ENCODE assay signal across 8 cellular contexts in genomic region chr6:24666616-24667377, GRCh38. TPM values are rescaled to one million over a fixed set of nuclear protein-coding genes. Genes with fewer than 3 reads are reported as not detected.
DNase-seq lines count a peak whose midpoint lies in the region; ATAC-seq and TF ChIP-seq lines count a peak whose summit lies in the region.

ACOT13 (plus strand) TSS chr6:24667077; CDS start chr6:24667264, 187 bp downstream.
TDP2 (minus strand) TSS chr6:24666899; CDS start chr6:24666862, 37 bp downstream.

- CTCF ChIA-PET in activated CD4-positive, alpha-beta T cell treated with anti-CD3 and anti-CD28 coated beads for 36 hours (lab: Charles Lee): interaction anchor here (0.5 to 2.1 kb wide), 18 partner anchors 18 to 597 kb away, joined by 3 to 9 read pairs (median 3); partner anchors contain the start of genes C6orf62 and KIAA0319

- peak within 1 kb of the TSS; percentile 99 for H3K27ac Mint-ChIP-seq in activated CD4-positive, alpha-beta T cell treated with anti-CD3 and anti-CD28 coated beads for 36 hours

- H3K36me3 ChIP-seq in BE2C: peaks cover 8% of the 10 kb centered on the region

- intact Hi-C loops in activated CD4-positive, alpha-beta T cell treated with anti-CD3 and anti-CD28 coated beads for 36 hours (cut with DNase I, micrococcal nuclease): loop anchor here (1.0 to 5.0 kb wide), 6 partner anchors 20 to 264 kb away; partner anchors contain the start of genes KIAA0319 (in 2 of the 2) and MRS2 (in 1 of the 2)
- intact Hi-C loops in left colon (cut with DNase I, micrococcal nuclease): no loop called here

- peaks cover 42% of the 10 kb centered on the region for H3K4me1 Mint-ChIP-seq in activated CD4-positive, alpha-beta T cell treated with anti-CD3 and anti-CD28 coated beads for 36 hours

- H3K9me3 ChIP-seq in BE2C: no peaks in the 10 kb centered on the region; the same call in 1 of the 2 replicates

- H3K4me3 Mint-ChIP-seq in activated CD4-positive, alpha-beta T cell treated with anti-CD3 and anti-CD28 coated beads for 36 hours: peak within 1 kb of the TSS; percentile 90

- H3K9me3 Mint-ChIP-seq in activated CD4-positive, alpha-beta T cell treated with anti-CD3 and anti-CD28 coated beads for 36 hours (ENCODE audit: low read depth): peaks cover 8% of the 10 kb centered on the region

- H3K27ac ChIP-seq in cingulate gyrus (ENCODE audit: low read depth, low read length): peak within 1 kb of the TSS; percentile 84

- DNase-seq in BE2C (peak; percentile 97), NCI-H510A treated with DMSO at 0.1 percent for 48 hours (lab: John Stamatoyannopoulos, UW) (peak; percentile 94), left colon (peak; percentile 95)
- DNase-seq in activated CD4-positive, alpha-beta T cell treated with anti-CD3 and anti-CD28 coated beads for 36 hours: peak; percentile 97
- DNase-seq in stimulated activated CD4-positive, alpha-beta T cell treated with anti-CD3 and anti-CD28 coated beads, Interleukin-1b, Interleukin-23, amount 100 ng/mL, for 48 hours: peak; percentile 96

- H3K4me3 ChIP-seq in BE2C (ENCODE audit: low read depth, low read length): peak within 1 kb of the TSS; percentile 99

- peak; percentile 64 for TF ChIP-seq CTCF in BE2C (IDR thresholded peaks at IDR 0.05; ENCODE audit: low read depth, low read length)

- POLR2A ChIA-PET in activated CD4-positive, alpha-beta T cell treated with anti-CD3 and anti-CD28 coated beads for 36 hours (lab: Charles Lee): interaction anchor here (0.6 to 1.0 kb wide), 3 partner anchors 21 to 268 kb away, joined by 3 to 4 read pairs (median 3); partner anchors contain the start of gene KIAA0319

- no peaks in the 10 kb centered on the region for H3K27me3 ChIP-seq in BE2C

- H3K36me3 Mint-ChIP-seq in activated CD4-positive, alpha-beta T cell treated with anti-CD3 and anti-CD28 coated beads for 36 hours (ENCODE audit: low read depth): peaks cover 59% of the 10 kb centered on the region

- peak; percentile 98 for ATAC-seq in HG03439 (IDR thresholded peaks at IDR 0.05; ENCODE audit: unreplicated experiment)
- peak; percentile 97 for ATAC-seq in activated CD4-positive, alpha-beta T cell treated with anti-CD3 and anti-CD28 coated beads for 36 hours
- peak; percentile 81 for ATAC-seq in left colon

- H3K27me3 Mint-ChIP-seq in activated CD4-positive, alpha-beta T cell treated with anti-CD3 and anti-CD28 coated beads for 36 hours: no peaks in the 10 kb centered on the region

- no peaks in the 10 kb centered on the region for H3K4me1 ChIP-seq in BE2C

- TF ChIP-seq POLR2A in GM19193 (IDR thresholded peaks at IDR 0.05; ENCODE audit: extremely low read depth, insufficient read depth, insufficient read length): peak; percentile 89

RNA-seq across cellular contexts. Expression of gene ACOT13, which starts in this region (rescaled TPM):
- polyA plus RNA-seq in BE2C (2012; ENCODE audit: insufficient read depth, insufficient read length, low read depth): 11.9 TPM
- 10 to 100 TPM; 37.3 to 47.9 TPM for total RNA-seq in activated CD4-positive, alpha-beta T cell treated with anti-CD3 and anti-CD28 coated beads for 36 hours
- 10 to 100 TPM; 41.2 to 51.1 TPM for total RNA-seq in left colon

RNA-seq across cellular contexts. Expression of gene TDP2, which starts in this region (rescaled TPM):
- 45.1 TPM for polyA plus RNA-seq in BE2C (2012; ENCODE audit: insufficient read depth, insufficient read length, low read depth)
- 10 to 100 TPM; 41.4 to 45.4 TPM for total RNA-seq in activated CD4-positive, alpha-beta T cell treated with anti-CD3 and anti-CD28 coated beads for 36 hours
- total RNA-seq in left colon: 100 to 1,000 TPM; 151 to 362 TPM

Comparison
In these comparisons a context has a peak if more than half of its experiments do, and no peak if none do; other contexts are left out.
1. Peak in every context shown above with its lines: DNase-seq, ATAC-seq, H3K4me3 ChIP-seq and H3K27ac ChIP-seq.
2. intact Hi-C loops: an anchor here in activated CD4-positive, alpha-beta T cell treated with anti-CD3 and anti-CD28 coated beads for 36 hours (1.0 to 5.0 kb wide); none called in left colon.